27 cellular contexts compared by ENCODE assay signal in the genomic region with DNA sequence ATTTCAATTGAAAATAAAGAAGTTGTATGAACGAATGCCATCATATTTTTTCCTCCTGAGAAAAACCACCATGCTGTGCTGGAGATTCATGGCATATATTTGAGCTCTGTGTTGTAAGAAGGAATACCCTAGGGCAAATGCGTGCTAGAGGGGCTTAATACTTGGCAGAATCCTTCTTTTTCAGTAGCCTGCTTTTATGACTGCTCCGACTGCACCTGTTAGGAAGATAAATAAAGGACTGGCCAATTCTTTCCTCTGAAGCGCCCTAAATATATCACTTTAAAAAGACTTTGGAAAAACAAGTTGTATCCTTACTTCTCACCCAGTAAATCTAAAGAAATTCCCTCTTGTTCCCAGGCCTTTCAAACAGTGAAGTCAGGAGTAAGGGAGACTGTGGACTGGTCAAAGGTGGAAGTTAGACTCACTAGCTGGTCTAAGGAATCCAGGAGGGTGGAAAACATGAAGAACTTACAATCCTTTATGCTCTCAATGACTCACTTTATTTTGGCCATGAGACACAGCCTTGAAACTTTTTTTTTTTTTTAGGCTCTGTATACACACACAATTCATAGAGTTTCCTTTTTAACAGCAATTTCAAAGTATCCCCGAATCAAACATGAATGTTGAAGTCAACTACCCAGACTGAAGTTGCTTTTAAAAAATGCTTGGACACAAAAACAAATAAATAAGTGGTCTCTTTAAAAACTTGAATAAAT. TPM values are rescaled to one million over a fixed set of nuclear protein-coding genes. Genes with fewer than 3 reads are reported as not detected.
DNase-seq lines count a peak whose midpoint lies in the region; ATAC-seq and TF ChIP-seq lines count a peak whose summit lies in the region.
"Had no signal": no experiment of that assay in that cellular context is flagged by ENCODE, and none has a peak within 500 bp of the region (broad histone marks: within the 10 kb centered on the region; RNA-seq: fewer than 3 reads in every experiment).

No MANE protein-coding gene starts in this region.

- TF ChIP-seq POLR2A in body of pancreas (IDR thresholded peaks at IDR 0.05) (no peak), stomach (IDR thresholded peaks at IDR 0.05) (no peak)

- H3K27me3 ChIP-seq in body of pancreas (no peaks in the 10 kb centered on the region), mucosa of stomach (ENCODE audit: control insufficient read depth, insufficient read depth, low read length) (no peaks in the 10 kb centered on the region), stomach (no peaks in the 10 kb centered on the region)
- H3K27me3 ChIP-seq: upper lobe of right lung had no signal

- TF ChIP-seq CTCF in body of pancreas (IDR thresholded peaks at IDR 0.05): no peak
- no peak for TF ChIP-seq CTCF in stomach (IDR thresholded peaks at IDR 0.05)

- H3K36me3 ChIP-seq in body of pancreas (replicated peaks in 1 of 2; ENCODE audit: insufficient read depth in 1 of 2, low read depth in 2 of 2) (no peaks in the 10 kb centered on the region), mucosa of stomach (ENCODE audit: control insufficient read depth, insufficient read depth, low read length) (no peaks in the 10 kb centered on the region), stomach (no peaks in the 10 kb centered on the region)
- H3K36me3 ChIP-seq: heart right ventricle, upper lobe of right lung had no signal

- 20 to 28% methylated on average over 5 of the region's 5 CpGs for WGBS in body of pancreas, 2 donors
- 32 to 58% (median 43%) methylated on average over 5 of the region's 5 CpGs for WGBS in stomach, 5 donors

- ATAC-seq in body of pancreas (peak; percentile 61), GM18870 (IDR thresholded peaks at IDR 0.05; ENCODE audit: unreplicated experiment) (no peak), HG03196 (IDR thresholded peaks at IDR 0.05; ENCODE audit: unreplicated experiment) (no peak)
- ATAC-seq: activated CD8-positive, alpha-beta T cell treated with anti-CD3 and anti-CD28 coated beads for 36 hours; heart right ventricle; T-cell; upper lobe of right lung had no signal

- H3K4me3 ChIP-seq in body of pancreas (no peak overlapping the region), mucosa of stomach (ENCODE audit: low read length) (no peak overlapping the region), stomach (no peak overlapping the region)
- H3K4me3 ChIP-seq: heart right ventricle, upper lobe of right lung had no signal

- H3K9ac ChIP-seq in mucosa of stomach (ENCODE audit: low read length): peak overlapping the region; percentile 22

- intact Hi-C loops in body of pancreas (cut with DNase I): no loop called here
- intact Hi-C loops in stomach (cut with DNase I; ENCODE audit: low total_unique reads): no loop called here

- no peak for TF ChIP-seq EP300 in stomach (IDR thresholded peaks at IDR 0.05)

- H3K27ac ChIP-seq in body of pancreas (peak overlapping the region in 3 of 4 donors; percentile 67 to 77 (median 75)), stomach (peak overlapping the region; percentile 65 to 81 (median 68))
- H3K27ac ChIP-seq: epithelial cell of prostate, heart right ventricle, upper lobe of right lung had no signal

- H3K4me1 ChIP-seq in body of pancreas (peaks cover 48% of the 10 kb centered on the region), mucosa of stomach (ENCODE audit: control insufficient read depth, insufficient read depth, low read length) (peaks cover 68% of the 10 kb centered on the region), stomach (peaks cover 3 to 34% (median 17%) of the 10 kb centered on the region in 4 donors)
- H3K4me1 ChIP-seq: heart right ventricle, upper lobe of right lung had no signal

- peak; percentile 8 for DNase-seq in DMS53 (lab: John Stamatoyannopoulos, UW)
- DNase-seq in DMS53 treated with DMSO at 0.1 percent for 48 hours (lab: John Stamatoyannopoulos, UW; ENCODE audit: unreplicated experiment): no peak
- no peak for DNase-seq in body of pancreas
- DNase-seq in stomach: no peak
- DNase-seq in NCI-H446 (lab: John Stamatoyannopoulos, UW): no peak
- DNase-seq: 8988T; activated CD4-positive, CD25-positive, alpha-beta regulatory T cell treated with anti-CD3 and anti-CD28 coated beads, Interleukin-2, amount 50 U/mL, for 72 hours; activated CD8-positive, alpha-beta T cell treated with anti-CD3 and anti-CD28 coated beads for 36 hours; activated naive CD8-positive, alpha-beta T cell treated with anti-CD3 and anti-CD28 coated beads for 36 hours; CD8-positive, alpha-beta memory T cell; DMS79; heart right ventricle; Karpas-422; NCI-H187; NCI-H774; OCI-M1; SHP77 treated with DMSO at 0.1 percent for 48 hours; stimulated activated CD4-positive, alpha-beta T cell treated with anti-CD3 and anti-CD28 coated beads, Interleukin-1b, Interleukin-23, amount 100 ng/mL, for 48 hours; T-cell; upper lobe of right lung had no signal

- H3K9me3 ChIP-seq in body of pancreas (no peaks in the 10 kb centered on the region), mucosa of stomach (ENCODE audit: control insufficient read depth, low read length) (no peaks in the 10 kb centered on the region), stomach (no peaks in the 10 kb centered on the region)
- H3K9me3 ChIP-seq: heart right ventricle, upper lobe of right lung had no signal

RNA-seq across cellular contexts. Expression of gene MYBPC1, which starts 5.2 kb away (rescaled TPM):
- total RNA-seq in body of pancreas: under 1 TPM; 0.66 to 0.78 TPM
- total RNA-seq in stomach: 1 to 10 TPM in 2 of 5 donors, under 1 TPM in 1, not detected in 2; 0.45 to 8.8 (median 6.6) TPM
- polyA plus RNA-seq in stomach: 1 to 10 TPM in 2 of 3 donors, under 1 TPM in 1; 0.31 to 2.1 (median 1.4) TPM
- total RNA-seq: activated CD8-positive, alpha-beta T cell treated with anti-CD3 and anti-CD28 coated beads for 36 hours; activated naive CD8-positive, alpha-beta T cell treated with anti-CD3 and anti-CD28 coated beads for 36 hours; CD8-positive, alpha-beta memory T cell; chondrocyte; H4; posterior vena cava; T-cell; upper lobe of right lung had no signal
- polyA plus RNA-seq: CD8-positive, alpha-beta memory T cell had no signal
